In the genomic region with DNA sequence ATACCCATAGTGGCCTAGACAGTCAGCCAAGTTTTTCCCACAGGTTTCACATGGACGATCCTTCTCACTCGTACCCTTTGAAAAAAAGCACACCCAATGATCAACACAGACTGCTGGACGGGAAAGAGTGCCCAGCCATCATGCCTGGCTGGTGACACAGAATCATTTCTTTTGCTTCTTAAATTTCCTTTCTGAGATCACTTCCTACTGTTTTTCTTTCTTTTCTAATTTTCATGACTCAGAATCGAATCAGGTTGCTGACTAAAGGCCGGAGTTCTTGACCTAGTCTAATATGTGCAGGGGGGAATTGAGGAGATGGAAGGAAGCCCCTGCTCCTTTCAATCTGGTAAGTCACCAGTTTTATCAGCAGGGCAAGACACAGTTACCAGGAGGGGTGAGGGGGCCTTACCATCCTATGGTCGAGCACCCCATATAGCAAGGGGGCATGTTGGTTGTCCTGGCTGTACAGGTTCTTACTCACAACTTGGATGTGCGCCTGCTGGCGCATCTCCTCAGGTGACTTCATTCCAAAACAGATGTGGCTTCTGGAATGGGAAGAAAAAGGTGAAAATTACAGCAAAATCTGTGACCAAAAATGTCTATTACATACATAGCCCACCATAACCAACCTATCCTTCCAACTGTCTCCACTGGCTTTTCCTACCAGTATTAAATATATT, we compare ENCODE assay signal across 17 cellular contexts. TPM values are rescaled to one million over a fixed set of nuclear protein-coding genes. Genes with fewer than 3 reads are reported as not detected.
A peak's percentile ranks its signal among the peaks of the same experiment; 100 is the strongest.
DNase-seq lines count a peak whose midpoint lies in the region; ATAC-seq and TF ChIP-seq lines count a peak whose summit lies in the region.
"Had no signal": no experiment of that assay in that cellular context is flagged by ENCODE, and none has a peak within 500 bp of the region (broad histone marks: within the 10 kb centered on the region; RNA-seq: fewer than 3 reads in every experiment).

No MANE protein-coding gene starts in this region.

- H2AFZ ChIP-seq in IMR-90 (replicated peaks; ENCODE audit: low read length, poor library complexity): peak overlapping the region; percentile 4

- POLR2A ChIA-PET in IMR-90 (lab: Charles Lee; ENCODE audit: unreplicated experiment): no interaction called here
- POLR2A ChIA-PET in CD4-positive, alpha-beta T cell (lab: Charles Lee): no interaction called here

- H3K27me3 ChIP-seq in IMR-90 (ENCODE audit: control insufficient read depth, insufficient read depth, low read length) (no peaks in the 10 kb centered on the region), brain microvascular endothelial cell (replicated peaks) (no peaks in the 10 kb centered on the region), kidney epithelial cell (ENCODE audit: control insufficient read depth, insufficient read depth, low read length) (no peaks in the 10 kb centered on the region)
- H3K27me3 ChIP-seq in CD4-positive, alpha-beta T cell (ENCODE audit: control insufficient read depth, insufficient read depth, low read length): no peaks in the 10 kb centered on the region
- H3K27me3 ChIP-seq: BE2C, neutrophil, Peyer's patch had no signal

- H2BK20ac ChIP-seq in IMR-90 (ENCODE audit: low read depth, low read length): peak overlapping the region; percentile 37; the same call in 1 of the 2 replicates

- intact Hi-C loops in IMR-90 (cut with micrococcal nuclease): loop anchor here (10.0 kb wide), 1 partner anchor 101 kb away; a partner anchor contains a TSS
- intact Hi-C loops in CD4-positive, alpha-beta T cell (cut with DNase I, micrococcal nuclease): no loop called here

- no TSS peak for BruUV-seq in IMR-90 (replicated peaks; lab: Mats Ljungman, UMichigan)

- no peak for TF ChIP-seq CTCF in AG10803 (conservative IDR thresholded peaks at IDR 0.05; ENCODE audit: low read length)
- TF ChIP-seq CTCF in IMR-90 (conservative IDR thresholded peaks at IDR 0.05; ENCODE audit: low read depth, low read length): no peak
- TF ChIP-seq CTCF in brain microvascular endothelial cell (IDR thresholded peaks at IDR 0.05; ENCODE audit: low read depth, low read length, missing control alignments): no peak
- TF ChIP-seq CTCF in kidney epithelial cell (IDR thresholded peaks at IDR 0.05; ENCODE audit: insufficient read depth, low read length, poor library complexity, severe bottlenecking): no peak
- TF ChIP-seq CTCF in CD4-positive, alpha-beta T cell (IDR thresholded peaks at IDR 0.05): no peak

- H3K36me3 Mint-ChIP-seq in CD4-positive, alpha-beta T cell (ENCODE audit: low read depth): peaks cover 76% of the 10 kb centered on the region

- H4K91ac ChIP-seq in IMR-90 (ENCODE audit: insufficient read depth, low read depth, low read length): 0 out of 2 replicates have a peak overlapping the region, but pooled peaks have one; percentile 9

- peaks cover 46% of the 10 kb centered on the region for H3K36me3 ChIP-seq in IMR-90 (ENCODE audit: control insufficient read depth, insufficient read depth, low read length)
- peaks cover 57% of the 10 kb centered on the region for H3K36me3 ChIP-seq in brain microvascular endothelial cell (replicated peaks)
- peaks cover 2% of the 10 kb centered on the region for H3K36me3 ChIP-seq in kidney epithelial cell (ENCODE audit: control insufficient read depth, insufficient read depth, low read length)

- peak overlapping the region; percentile 85; the same call in 1 of the 3 replicates for H2BK15ac ChIP-seq in IMR-90 (ENCODE audit: low read depth, low read length)

- peaks cover 13% of the 10 kb centered on the region for H3K9me1 ChIP-seq in IMR-90 (ENCODE audit: insufficient read depth, low read length)

- H2BK120ac ChIP-seq in IMR-90 (ENCODE audit: low read depth, low read length): peak overlapping the region; percentile 14; the same call in 1 of the 2 replicates

- no peaks in the 10 kb centered on the region; the same call in 1 of the 2 replicates for H4K20me1 ChIP-seq in IMR-90 (ENCODE audit: insufficient read depth, low read length)

- TF ChIP-seq RAD21 in IMR-90 (IDR thresholded peaks at IDR 0.05; ENCODE audit: low read length): no peak

- H3K18ac ChIP-seq in IMR-90 (ENCODE audit: low read depth, low read length): peak overlapping the region; percentile 20; the same call in 1 of the 2 replicates

- H3K4me2 ChIP-seq in IMR-90 (ENCODE audit: low read depth, low read length): peak overlapping the region; percentile 49; the same call in 1 of the 2 replicates

- no peaks in the 10 kb centered on the region for H3K9me3 ChIP-seq in IMR-90 (ENCODE audit: control insufficient read depth, insufficient read depth, low read length)
- H3K9me3 ChIP-seq in CD4-positive, alpha-beta T cell (ENCODE audit: control insufficient read depth, low read length): no peaks in the 10 kb centered on the region
- H3K9me3 ChIP-seq: BE2C, neutrophil, Peyer's patch had no signal

- H4K5ac ChIP-seq in IMR-90 (ENCODE audit: low read depth, low read length): peak overlapping the region; percentile 7; the same call in 1 of the 2 replicates

- peak; percentile 23 for DNase-seq in AG10803 (ENCODE audit: low read depth)
- DNase-seq in IMR-90: peak; percentile 79
- DNase-seq in brain microvascular endothelial cell: peak; percentile 35
- peak; percentile 41 for DNase-seq in kidney epithelial cell (ENCODE audit: low read depth)
- no peak for DNase-seq in CD1c-positive myeloid dendritic cell (ENCODE audit: extremely low spot score)
- no peak for DNase-seq in stimulated activated CD4-positive, alpha-beta T cell treated with anti-CD3 and anti-CD28 coated beads, Interleukin-15, amount 100 ng/mL, for 24 hours
- no peak for DNase-seq in CD4-positive, alpha-beta T cell
- DNase-seq: activated CD4-positive, CD25-positive, alpha-beta regulatory T cell treated with anti-CD3 and anti-CD28 coated beads, Interleukin-2, amount 50 U/mL, for 72 hours; BE2C; DMS79; NCI-H1930; NCI-H526; Peyer's patch; stimulated activated naive CD8-positive, alpha-beta T cell treated with anti-CD3 and anti-CD28 coated beads, Interleukin-15, Interleukin-2, amounts not matched to agents 100 U/mL and 50 U/mL, for 24 hours had no signal

- H3K4me3 Mint-ChIP-seq in CD4-positive, alpha-beta T cell: no peak overlapping the region

- peak overlapping the region; percentile 74 to 79; a peak in 2 of 4 replicates for H4K8ac ChIP-seq in IMR-90 (ENCODE audit: low read depth in 2 of 2, low read length in 2 of 2)

- H3K14ac ChIP-seq in IMR-90 (replicated peaks; ENCODE audit: low read depth, low read length): no peak overlapping the region; the same call in 1 of the 2 replicates

- H3K23ac ChIP-seq in IMR-90 (ENCODE audit: low read depth, low read length): peak overlapping the region; percentile 31; the same call in 1 of the 2 replicates

- peaks cover 19 to 41% of the 10 kb centered on the region in 2 experiments for H3K79me1 ChIP-seq in IMR-90 (ENCODE audit: low read depth in 1 of 2, low read length in 2 of 2)

- no peak overlapping the region for H3K27ac Mint-ChIP-seq in CD4-positive, alpha-beta T cell

- peak overlapping the region; percentile 91; the same call in 1 of the 2 replicates for H2AK5ac ChIP-seq in IMR-90 (ENCODE audit: low read depth, low read length)

- H2BK5ac ChIP-seq in IMR-90 (ENCODE audit: low read depth, low read length, poor library complexity, severe bottlenecking): peak overlapping the region; percentile 75

- H3K9me3 Mint-ChIP-seq in CD4-positive, alpha-beta T cell: no peaks in the 10 kb centered on the region

- H3K9ac ChIP-seq in IMR-90 (ENCODE audit: low read depth, low read length): no peak overlapping the region

- peak overlapping the region; percentile 65; the same call in 1 of the 2 replicates for H3K4ac ChIP-seq in IMR-90 (ENCODE audit: low read depth, low read length)

- H3K27ac ChIP-seq in IMR-90 (ENCODE audit: insufficient read depth, low read length) (peak overlapping the region; percentile 67), brain microvascular endothelial cell (peak overlapping the region; percentile 72)
- no peak overlapping the region for H3K27ac ChIP-seq in CD4-positive, alpha-beta T cell (ENCODE audit: low read depth, low read length)
- H3K27ac ChIP-seq: neutrophil, Peyer's patch had no signal

- peak; percentile 16 for ATAC-seq in IMR-90 (ENCODE audit: low read depth)
- no peak for ATAC-seq in CD4-positive, alpha-beta T cell (ENCODE audit: poor library complexity)
- ATAC-seq in HG02981 (IDR thresholded peaks at IDR 0.05; ENCODE audit: unreplicated experiment): no peak
- ATAC-seq: esophagus mucosa; stimulated activated naive CD8-positive, alpha-beta T cell treated with anti-CD3 and anti-CD28 coated beads, Interleukin-15, Interleukin-2, amounts not matched to agents 100 U/mL and 50 U/mL, for 24 hours had no signal

- no peak for TF ChIP-seq POLR2A in IMR-90 (IDR thresholded peaks at IDR 0.05; ENCODE audit: low read depth, low read length)

- CTCF ChIA-PET in IMR-90 (lab: Yijun Ruan, JAX): no interaction called here
- CTCF ChIA-PET in CD4-positive, alpha-beta T cell (lab: Charles Lee): interaction anchor here (0.8 kb wide), 1 partner anchor 10 kb away, joined by 3 read pairs; no protein-coding TSS in a partner anchor

- H3K4me1 Mint-ChIP-seq in CD4-positive, alpha-beta T cell (ENCODE audit: low read depth): peaks cover 35% of the 10 kb centered on the region

- peaks cover 11% of the 10 kb centered on the region for H3K4me1 ChIP-seq in IMR-90 (ENCODE audit: control insufficient read depth, insufficient read depth, low read length)

- no peaks in the 10 kb centered on the region for H3K27me3 Mint-ChIP-seq in CD4-positive, alpha-beta T cell

- dilution Hi-C loops in IMR-90 (cut with HindIII; ENCODE audit: low sequenced_read_pairs, unreplicated experiment): no loop called here

- peak overlapping the region; percentile 62 for H3K56ac ChIP-seq in IMR-90 (ENCODE audit: extremely low read depth, insufficient read depth, low read length)

- 0% methylated on average over 2 of the region's 8 CpGs; no CpG with 5 or more reads in 1 of the 2 experiments for WGBS in IMR-90 (ENCODE audit: extremely low coverage in 2 of 2, insufficient read length in 1 of 2), 2 experiments

- H3K4me3 ChIP-seq in AG10803 (ENCODE audit: low read length) (no peak overlapping the region), IMR-90 (ENCODE audit: insufficient read depth, low read depth, low read length) (no peak overlapping the region), brain microvascular endothelial cell (ENCODE audit: low read depth, low read length) (no peak overlapping the region), kidney epithelial cell (ENCODE audit: low read depth, low read length) (no peak overlapping the region)
- H3K4me3 ChIP-seq: Peyer's patch had no signal

- in situ Hi-C loops in IMR-90 (cut with MboI; ENCODE audit: low sequenced_read_pairs) (no loop called here), brain microvascular endothelial cell (cut with HindIII; ENCODE audit: low pct_ligation_motif_present, low sequenced_read_pairs) (no loop called here)

- peak overlapping the region; percentile 47 for H2AK9ac ChIP-seq in IMR-90 (replicated peaks; ENCODE audit: low read depth, low read length, poor library complexity)

RNA-seq across cellular contexts. Expression of a gene that starts 3.5 kb away (rescaled TPM):
- total RNA-seq in IMR-90 (2012; rRNA removed) (21.4 and 24.4 TPM in 2 replicates), kidney epithelial cell (20.7 and 22.1 TPM in 2 replicates)
- polyA plus RNA-seq in IMR-90 (2012; rRNA removed): 11.9 TPM in 2 replicates
- 4.6 and 5.4 TPM in 2 replicates for polyA plus RNA-seq in IMR-90 (2012; cell fraction: cytosol; rRNA removed)
- polyA plus RNA-seq in IMR-90 (2012; cell fraction: nucleus; rRNA removed; ENCODE audit: low replicate concordance): 15.0 and 31.1 TPM in 2 replicates
- total RNA-seq in CD4-positive, alpha-beta T cell: 1 to 10 TPM; 6.7 to 6.9 TPM

RNA-seq across cellular contexts. Expression of a gene that starts 7.8 kb away (rescaled TPM):
- total RNA-seq in IMR-90 (2012; rRNA removed) (1,664 and 2,173 TPM in 2 replicates), kidney epithelial cell (2,651 and 2,689 TPM in 2 replicates)
- 4,072 and 4,721 TPM in 2 replicates for polyA plus RNA-seq in IMR-90 (2012; rRNA removed)
- 634 and 883 TPM in 2 replicates for polyA plus RNA-seq in IMR-90 (2012; cell fraction: cytosol; rRNA removed)
- 92.6 and 891 TPM in 2 replicates for polyA plus RNA-seq in IMR-90 (2012; cell fraction: nucleus; rRNA removed; ENCODE audit: low replicate concordance)
- 1,000 to 10,000 TPM; 1,812 to 1,903 TPM for total RNA-seq in CD4-positive, alpha-beta T cell

Comparison
In these comparisons a context has a peak if more than half of its experiments do, and no peak if none do; other contexts are left out.
1. DNase-seq: peak in AG10803 (single experiment), IMR-90 (single experiment), brain microvascular endothelial cell (single experiment) and kidney epithelial cell (single experiment); none in CD1c-positive myeloid dendritic cell (single experiment), stimulated activated CD4-positive, alpha-beta T cell treated with anti-CD3 and anti-CD28 coated beads, Interleukin-15, amount 100 ng/mL, for 24 hours (single experiment) and CD4-positive, alpha-beta T cell (0 of 10).